15 cellular contexts compared by ENCODE assay signal in genomic region chr16:57238682-57239081, GRCh38. TPM values are rescaled to one million over a fixed set of nuclear protein-coding genes. Genes with fewer than 3 reads are reported as not detected.
DNase-seq lines count a peak whose midpoint lies in the region; ATAC-seq, FAIRE-seq and TF ChIP-seq lines count a peak whose summit lies in the region.
"Had no signal": no experiment of that assay in that cellular context is flagged by ENCODE, and none has a peak within 500 bp of the region (broad histone marks: within the 10 kb centered on the region; RNA-seq: fewer than 3 reads in every experiment).

No MANE protein-coding gene starts in this region.

- peaks cover 5 to 12% (median 8%) of the 10 kb centered on the region in 4 donors for H3K4me1 ChIP-seq in liver (ENCODE audit: control insufficient read depth in 4 of 4, insufficient read depth in 4 of 4, low read length in 3 of 4)
- H3K4me1 ChIP-seq in HepG2 (ENCODE audit: insufficient read depth, low read length), result peaks cover 7% of the 10 kb centered on the region

- H3K27ac Mint-ChIP-seq in activated CD4-positive, alpha-beta memory T cell treated with anti-CD3 and anti-CD28 coated beads for 36 hours, result peak overlapping the region; percentile 19
- no peak overlapping the region for H3K27ac Mint-ChIP-seq in activated CD4-positive, alpha-beta memory T cell treated with anti-CD3 and anti-CD28 coated beads, Interleukin-2, amount 10 ng/mL, durations not matched to agents 7 days and 5 days
- H3K27ac Mint-ChIP-seq in stimulated activated effector memory CD8-positive, alpha-beta T cell treated with anti-CD3 and anti-CD28 coated beads, Interleukin-12 subunit alpha, Interleukin-12 subunit beta, amount 100 ng/mL, for 72 hours, result peak overlapping the region; percentile 48
- H3K27ac Mint-ChIP-seq in type B pancreatic cell, result no peak overlapping the region
- H3K27ac Mint-ChIP-seq: CD4-positive, CD25-positive, alpha-beta regulatory T cell had no signal

- BruUV-seq in HepG2 (replicated peaks; lab: Mats Ljungman, UMichigan), result no TSS peak

- FAIRE-seq in HepG2 (lab: Jason Lieb, UNC), result no peak

- H3K9ac ChIP-seq in liver (ENCODE audit: low read depth in 1 of 2, low read length in 2 of 2), result no peak overlapping the region
- no peak overlapping the region for H3K9ac ChIP-seq in HepG2 (ENCODE audit: insufficient read depth, low read depth, low read length)
- H3K9ac ChIP-seq: BLaER1 had no signal

- peaks cover 14% of the 10 kb centered on the region for H3K4me1 Mint-ChIP-seq in activated CD4-positive, alpha-beta memory T cell treated with anti-CD3 and anti-CD28 coated beads for 36 hours (ENCODE audit: low read depth)
- peaks cover 14% of the 10 kb centered on the region for H3K4me1 Mint-ChIP-seq in activated CD4-positive, alpha-beta memory T cell treated with anti-CD3 and anti-CD28 coated beads, Interleukin-2, amount 10 ng/mL, durations not matched to agents 7 days and 5 days
- H3K4me1 Mint-ChIP-seq in stimulated activated effector memory CD8-positive, alpha-beta T cell treated with anti-CD3 and anti-CD28 coated beads, Interleukin-12 subunit alpha, Interleukin-12 subunit beta, amount 100 ng/mL, for 72 hours, result peaks cover 13% of the 10 kb centered on the region
- no peaks in the 10 kb centered on the region for H3K4me1 Mint-ChIP-seq in type B pancreatic cell (ENCODE audit: unreplicated experiment)

- TF ChIP-seq POLR2A in HepG2 (IDR thresholded peaks at IDR 0.05; ENCODE audit: insufficient read depth in 1 of 2, low read depth in 2 of 2, low read length in 2 of 2), result no peak

- no peaks in the 10 kb centered on the region for H3K27me3 ChIP-seq in liver (ENCODE audit: control insufficient read depth in 4 of 4, insufficient read depth in 4 of 4, low read length in 3 of 4)
- no peaks in the 10 kb centered on the region for H3K27me3 ChIP-seq in HepG2 (ENCODE audit: control insufficient read depth in 1 of 2, insufficient read depth in 2 of 2, low read length in 2 of 2)
- H3K27me3 ChIP-seq: BLaER1 had no signal

- TF ChIP-seq RAD21 in liver (IDR thresholded peaks at IDR 0.05) (peak in 1 of 2 donors; percentile 30), HepG2 (CRISPR knock-in tag; IDR thresholded peaks at IDR 0.05) (no peak)

- H3K36me3 Mint-ChIP-seq in activated CD4-positive, alpha-beta memory T cell treated with anti-CD3 and anti-CD28 coated beads for 36 hours, result peaks cover 32% of the 10 kb centered on the region
- peaks cover 46% of the 10 kb centered on the region for H3K36me3 Mint-ChIP-seq in activated CD4-positive, alpha-beta memory T cell treated with anti-CD3 and anti-CD28 coated beads, Interleukin-2, amount 10 ng/mL, durations not matched to agents 7 days and 5 days (ENCODE audit: low read depth)
- peaks cover 58% of the 10 kb centered on the region for H3K36me3 Mint-ChIP-seq in stimulated activated effector memory CD8-positive, alpha-beta T cell treated with anti-CD3 and anti-CD28 coated beads, Interleukin-12 subunit alpha, Interleukin-12 subunit beta, amount 100 ng/mL, for 72 hours
- H3K36me3 Mint-ChIP-seq in type B pancreatic cell, result peaks cover 30% of the 10 kb centered on the region

- no peaks in the 10 kb centered on the region for H4K20me1 ChIP-seq in HepG2 (ENCODE audit: insufficient read depth, low read length)
- H4K20me1 ChIP-seq: BLaER1 had no signal

- H3K4me3 ChIP-seq in liver (ENCODE audit: low read depth in 1 of 3, low read length in 3 of 3) (no peak overlapping the region), HepG2 (replicated peaks in 1 of 3; ENCODE audit: insufficient read depth in 1 of 3, low read depth in 2 of 3, low read length in 3 of 3) (no peak overlapping the region)
- H3K4me3 ChIP-seq: BLaER1 had no signal

- DNase-seq in activated CD4-positive, alpha-beta memory T cell treated with anti-CD3 and anti-CD28 coated beads for 36 hours, result no peak
- DNase-seq in activated CD4-positive, alpha-beta memory T cell treated with anti-CD3 and anti-CD28 coated beads, Interleukin-2, amount 10 ng/mL, durations not matched to agents 7 days and 5 days, result no peak
- DNase-seq in HepG2 (ENCODE audit: low spot score) (no peak), fibroblast of gingiva (ENCODE audit: low read depth) (peak; percentile 11), type B pancreatic cell (ENCODE audit: extremely low spot score, unreplicated experiment) (no peak), CD1c-positive myeloid dendritic cell (ENCODE audit: extremely low spot score) (no peak)
- no peak for DNase-seq in stimulated activated effector memory CD8-positive, alpha-beta T cell treated with anti-CD3 and anti-CD28 coated beads, Interleukin-12 subunit alpha, Interleukin-12 subunit beta, amount 100 ng/mL, for 72 hours (ENCODE audit: low spot score in 2 of 2)
- DNase-seq: 8988T; AML-193; CD4-positive, CD25-positive, alpha-beta regulatory T cell; DMS53; GF-D8 had no signal

- POLR2A ChIA-PET in activated CD4-positive, alpha-beta memory T cell treated with anti-CD3 and anti-CD28 coated beads for 36 hours (lab: Charles Lee), result no interaction called here
- POLR2A ChIA-PET in activated CD4-positive, alpha-beta memory T cell treated with anti-CD3 and anti-CD28 coated beads, Interleukin-2, amount 10 ng/mL, durations not matched to agents 7 days and 5 days (lab: Charles Lee), result no interaction called here
- POLR2A ChIA-PET in HepG2 (lab: Yijun Ruan, JAX), result no interaction called here

- intact Hi-C loops in activated CD4-positive, alpha-beta memory T cell treated with anti-CD3 and anti-CD28 coated beads for 36 hours (cut with micrococcal nuclease), result no loop called here
- intact Hi-C loops in HepG2 (cut with micrococcal nuclease; ENCODE audit: unreplicated experiment), result no loop called here

- no peak overlapping the region for H2AFZ ChIP-seq in HepG2 (ENCODE audit: low read length)

- no peak overlapping the region for H3K4me3 Mint-ChIP-seq in activated CD4-positive, alpha-beta memory T cell treated with anti-CD3 and anti-CD28 coated beads for 36 hours
- H3K4me3 Mint-ChIP-seq in activated CD4-positive, alpha-beta memory T cell treated with anti-CD3 and anti-CD28 coated beads, Interleukin-2, amount 10 ng/mL, durations not matched to agents 7 days and 5 days, result no peak overlapping the region
- H3K4me3 Mint-ChIP-seq in stimulated activated effector memory CD8-positive, alpha-beta T cell treated with anti-CD3 and anti-CD28 coated beads, Interleukin-12 subunit alpha, Interleukin-12 subunit beta, amount 100 ng/mL, for 72 hours, result no peak overlapping the region
- H3K4me3 Mint-ChIP-seq in type B pancreatic cell, result no peak overlapping the region
- H3K4me3 Mint-ChIP-seq: CD4-positive, CD25-positive, alpha-beta regulatory T cell had no signal

- H3K27me3 Mint-ChIP-seq in activated CD4-positive, alpha-beta memory T cell treated with anti-CD3 and anti-CD28 coated beads for 36 hours, result no peaks in the 10 kb centered on the region
- no peaks in the 10 kb centered on the region for H3K27me3 Mint-ChIP-seq in activated CD4-positive, alpha-beta memory T cell treated with anti-CD3 and anti-CD28 coated beads, Interleukin-2, amount 10 ng/mL, durations not matched to agents 7 days and 5 days
- H3K27me3 Mint-ChIP-seq in type B pancreatic cell, result no peaks in the 10 kb centered on the region

- peak overlapping the region; percentile 25 to 36 for H3K27ac ChIP-seq in liver (ENCODE audit: low read depth in 1 of 2, low read length in 2 of 2)
- H3K27ac ChIP-seq in HepG2 (ENCODE audit: extremely low read length, insufficient read depth, low read length), result no peak overlapping the region
- H3K27ac ChIP-seq: BLaER1 had no signal

- TF ChIP-seq CTCF in liver (IDR thresholded peaks at IDR 0.05; ENCODE audit: low read depth, low read length, missing input control), result no peak
- TF ChIP-seq CTCF in HepG2 (CRISPR knock-in tag; IDR thresholded peaks at IDR 0.05), result no peak
- TF ChIP-seq CTCF in type B pancreatic cell (conservative IDR thresholded peaks at IDR 0.05), result no peak

- H3K4me2 ChIP-seq in HepG2 (ENCODE audit: low read depth, low read length), result no peak overlapping the region
- H3K4me2 ChIP-seq: BLaER1 had no signal

- H3K9me3 Mint-ChIP-seq in activated CD4-positive, alpha-beta memory T cell treated with anti-CD3 and anti-CD28 coated beads for 36 hours, result no peaks in the 10 kb centered on the region
- no peaks in the 10 kb centered on the region for H3K9me3 Mint-ChIP-seq in activated CD4-positive, alpha-beta memory T cell treated with anti-CD3 and anti-CD28 coated beads, Interleukin-2, amount 10 ng/mL, durations not matched to agents 7 days and 5 days
- no peaks in the 10 kb centered on the region for H3K9me3 Mint-ChIP-seq in stimulated activated effector memory CD8-positive, alpha-beta T cell treated with anti-CD3 and anti-CD28 coated beads, Interleukin-12 subunit alpha, Interleukin-12 subunit beta, amount 100 ng/mL, for 72 hours
- no peaks in the 10 kb centered on the region for H3K9me3 Mint-ChIP-seq in type B pancreatic cell
- H3K9me3 Mint-ChIP-seq: CD4-positive, CD25-positive, alpha-beta regulatory T cell had no signal

- no peak for ATAC-seq in HepG2
- no peak for ATAC-seq in stimulated activated effector memory CD8-positive, alpha-beta T cell treated with anti-CD3 and anti-CD28 coated beads, Interleukin-12 subunit alpha, Interleukin-12 subunit beta, amount 100 ng/mL, for 72 hours
- ATAC-seq: HCT116 had no signal

- no peaks in the 10 kb centered on the region for H3K79me2 ChIP-seq in HepG2 (ENCODE audit: insufficient read depth, low read length)

- in situ Hi-C loops in HepG2 (cut with HindIII; ENCODE audit: extremely low pct_ligation_motif_present, low pct_unique_long_range_greater_than_20kb), result no loop called here

- CTCF ChIA-PET in activated CD4-positive, alpha-beta memory T cell treated with anti-CD3 and anti-CD28 coated beads for 36 hours (lab: Charles Lee), result no interaction called here
- CTCF ChIA-PET in activated CD4-positive, alpha-beta memory T cell treated with anti-CD3 and anti-CD28 coated beads, Interleukin-2, amount 10 ng/mL, durations not matched to agents 7 days and 5 days (lab: Charles Lee), result no interaction called here
- CTCF ChIA-PET in HepG2 (lab: Yijun Ruan, JAX; ENCODE audit: low intra/inter-chr PET ratio, low total read pairs), result no interaction called here

- no peak for TF ChIP-seq EP300 in HepG2 (IDR thresholded peaks at IDR 0.05; ENCODE audit: low read depth in 2 of 2, low read length in 2 of 2)
- TF ChIP-seq EP300 in HepG2 (CRISPR knock-in tag; IDR thresholded peaks at IDR 0.05; ENCODE audit: borderline replicate concordance), result no peak

- 28% methylated on average over 2 of the region's 2 CpGs for WGBS in liver
- WGBS in HepG2 (ENCODE audit: low lambda C conversion rate), result 96% methylated on average over 2 of the region's 2 CpGs

- H3K9me3 ChIP-seq in liver (ENCODE audit: control insufficient read depth in 4 of 4, low read length in 3 of 4) (no peaks in the 10 kb centered on the region), HepG2 (ENCODE audit: low read length) (no peaks in the 10 kb centered on the region)
- H3K9me3 ChIP-seq: BLaER1 had no signal

- H3K36me3 ChIP-seq in liver (ENCODE audit: control insufficient read depth in 4 of 4, insufficient read depth in 3 of 4, low read depth in 1 of 4, low read length in 3 of 4) (peaks cover 2 to 25% (median 20%) of the 10 kb centered on the region in 4 donors), HepG2 (replicated peaks in 1 of 2; ENCODE audit: control insufficient read depth in 1 of 2, insufficient read depth in 2 of 2, low read length in 2 of 2) (peaks cover 23 to 46% of the 10 kb centered on the region in 2 experiments)

RNA-seq across cellular contexts. Expression of gene ARL2BP, which starts 6.4 kb away (rescaled TPM):
- total RNA-seq in activated CD4-positive, alpha-beta memory T cell treated with anti-CD3 and anti-CD28 coated beads for 36 hours, result 10 to 100 TPM; 16.4 to 16.9 TPM
- total RNA-seq in activated CD4-positive, alpha-beta memory T cell treated with anti-CD3 and anti-CD28 coated beads, Interleukin-2, amount 10 ng/mL, durations not matched to agents 7 days and 5 days, result 10 to 100 TPM; 32.8 to 32.9 TPM
- 10 to 100 TPM; 19.9 to 33.6 TPM for total RNA-seq in liver
- 10 to 100 TPM; 13.4 to 18.4 TPM for polyA plus RNA-seq in liver
- 67.6 and 97.1 TPM in 2 replicates for total RNA-seq in HepG2 (2016; rRNA removed; fragmentation: Illumina TruSeq; extraction: Trizol)
- total RNA-seq in HepG2 (2016; cell fraction: cytosol; rRNA removed; fragmentation: Illumina TruSeq; extraction: Trizol; ENCODE audit: low read depth), result 43.5 and 44.1 TPM in 2 replicates
- total RNA-seq in HepG2 (2016; cell fraction: insoluble cytoplasmic fraction; rRNA removed; fragmentation: Illumina TruSeq; extraction: Trizol), result 66.0 and 92.7 TPM in 2 replicates
- total RNA-seq in HepG2 (2016; cell fraction: membrane; rRNA removed; fragmentation: Illumina TruSeq; extraction: Trizol), result 109 and 111 TPM in 2 replicates
- 24.1 and 29.7 TPM in 2 replicates for total RNA-seq in HepG2 (2016; cell fraction: nucleus; rRNA removed; fragmentation: Illumina TruSeq; extraction: Trizol)
- polyA plus RNA-seq in HepG2 (2011; rRNA removed), result 50.8 and 64.3 TPM in 2 replicates
- polyA plus RNA-seq in HepG2 (2011; cell fraction: cytosol; rRNA removed), result 39.2 and 54.5 TPM in 2 replicates
- polyA plus RNA-seq in HepG2 (2011; cell fraction: nucleus; rRNA removed), result 13.9 and 16.0 TPM in 2 replicates
- 30.2 and 34.8 TPM in 2 replicates for polyA plus RNA-seq in HepG2 (2012)
- 58.2 and 66.9 TPM in 2 replicates for polyA plus RNA-seq in HepG2 (2016; cell fraction: cytosol; fragmentation: Illumina TruSeq; extraction: Trizol; ENCODE audit: low read depth)
- polyA plus RNA-seq in HepG2 (2016; cell fraction: insoluble cytoplasmic fraction; fragmentation: Illumina TruSeq; extraction: Trizol; ENCODE audit: low read depth), result 110 and 111 TPM in 2 replicates
- polyA plus RNA-seq in HepG2 (2016; cell fraction: membrane; fragmentation: Illumina TruSeq; extraction: Trizol; ENCODE audit: low read depth), result 110 and 116 TPM in 2 replicates
- polyA plus RNA-seq in HepG2 (2016; cell fraction: nucleus; fragmentation: Illumina TruSeq; extraction: Trizol; ENCODE audit: insufficient read depth, low read depth), result 41.6 and 42.0 TPM in 2 replicates
- 31.4 and 38.5 TPM in 2 replicates for polyA minus RNA-seq in HepG2 (2011; rRNA and poly(A)+ RNA removed; ENCODE audit: low replicate concordance)
- 29.3 and 33.2 TPM in 2 replicates for polyA minus RNA-seq in HepG2 (2011; cell fraction: cytosol; rRNA and poly(A)+ RNA removed)
- polyA minus RNA-seq in HepG2 (2011; cell fraction: nucleus; rRNA and poly(A)+ RNA removed), result 14.2 and 21.6 TPM in 2 replicates
- 37.7 and 49.4 TPM in 2 replicates for total RNA-seq in type B pancreatic cell (ENCODE audit: low replicate concordance)

RNA-seq across cellular contexts. Expression of gene PLLP, which starts 45.8 kb away (rescaled TPM):
- total RNA-seq in activated CD4-positive, alpha-beta memory T cell treated with anti-CD3 and anti-CD28 coated beads for 36 hours, result not detected
- under 1 TPM in 1 of 2 experiments, not detected in 1; 0.18 TPM for total RNA-seq in activated CD4-positive, alpha-beta memory T cell treated with anti-CD3 and anti-CD28 coated beads, Interleukin-2, amount 10 ng/mL, durations not matched to agents 7 days and 5 days
- 1 to 10 TPM; 1.4 to 2.7 TPM for total RNA-seq in liver
- 1 to 10 TPM; 2.6 to 5.2 TPM for polyA plus RNA-seq in liver
- total RNA-seq in HepG2 (2016; rRNA removed; fragmentation: Illumina TruSeq; extraction: Trizol), result 39.5 and 60.6 TPM in 2 replicates
- total RNA-seq in HepG2 (2016; cell fraction: cytosol; rRNA removed; fragmentation: Illumina TruSeq; extraction: Trizol; ENCODE audit: low read depth), result 31.6 and 42.4 TPM in 2 replicates
- total RNA-seq in HepG2 (2016; cell fraction: insoluble cytoplasmic fraction; rRNA removed; fragmentation: Illumina TruSeq; extraction: Trizol), result 36.8 and 62.7 TPM in 2 replicates
- 53.7 and 65.8 TPM in 2 replicates for total RNA-seq in HepG2 (2016; cell fraction: membrane; rRNA removed; fragmentation: Illumina TruSeq; extraction: Trizol)
- total RNA-seq in HepG2 (2016; cell fraction: nucleus; rRNA removed; fragmentation: Illumina TruSeq; extraction: Trizol), result 44.1 and 48.9 TPM in 2 replicates
- 127 and 160 TPM in 2 replicates for polyA plus RNA-seq in HepG2 (2011; rRNA removed)
- 145 and 183 TPM in 2 replicates for polyA plus RNA-seq in HepG2 (2011; cell fraction: cytosol; rRNA removed)
- 77.5 and 88.9 TPM in 2 replicates for polyA plus RNA-seq in HepG2 (2011; cell fraction: nucleus; rRNA removed)
- 40.5 and 51.4 TPM in 2 replicates for polyA plus RNA-seq in HepG2 (2012)
- polyA plus RNA-seq in HepG2 (2016; cell fraction: cytosol; fragmentation: Illumina TruSeq; extraction: Trizol; ENCODE audit: low read depth), result 35.9 and 51.7 TPM in 2 replicates
- polyA plus RNA-seq in HepG2 (2016; cell fraction: insoluble cytoplasmic fraction; fragmentation: Illumina TruSeq; extraction: Trizol; ENCODE audit: low read depth), result 47.5 and 48.8 TPM in 2 replicates
- 56.6 and 67.1 TPM in 2 replicates for polyA plus RNA-seq in HepG2 (2016; cell fraction: membrane; fragmentation: Illumina TruSeq; extraction: Trizol; ENCODE audit: low read depth)
- polyA plus RNA-seq in HepG2 (2016; cell fraction: nucleus; fragmentation: Illumina TruSeq; extraction: Trizol; ENCODE audit: insufficient read depth, low read depth), result 83.7 and 88.2 TPM in 2 replicates
- 159 and 370 TPM in 2 replicates for polyA minus RNA-seq in HepG2 (2011; rRNA and poly(A)+ RNA removed; ENCODE audit: low replicate concordance)
- polyA minus RNA-seq in HepG2 (2011; cell fraction: cytosol; rRNA and poly(A)+ RNA removed), result 54.5 and 69.4 TPM in 2 replicates
- polyA minus RNA-seq in HepG2 (2011; cell fraction: nucleus; rRNA and poly(A)+ RNA removed), result 23.7 and 30.3 TPM in 2 replicates
- 4.9 and 5.1 TPM in 2 replicates for total RNA-seq in type B pancreatic cell (ENCODE audit: low replicate concordance)
- total RNA-seq: CD4-positive, CD25-positive, alpha-beta regulatory T cell had no signal

RNA-seq across cellular contexts. Expression of gene RSPRY1, which starts 52.6 kb away (rescaled TPM):
- 10 to 100 TPM; 31.5 to 33.3 TPM for total RNA-seq in activated CD4-positive, alpha-beta memory T cell treated with anti-CD3 and anti-CD28 coated beads for 36 hours
- total RNA-seq in activated CD4-positive, alpha-beta memory T cell treated with anti-CD3 and anti-CD28 coated beads, Interleukin-2, amount 10 ng/mL, durations not matched to agents 7 days and 5 days, result 10 to 100 TPM; 34.1 to 39.3 TPM
- total RNA-seq in liver (10 to 100 TPM; 21.5 to 27.6 TPM), HepG2 (2016; rRNA removed; fragmentation: Illumina TruSeq; extraction: Trizol) (51.7 and 53.4 TPM in 2 replicates), type B pancreatic cell (ENCODE audit: low replicate concordance) (36.3 and 49.9 TPM in 2 replicates)
- polyA plus RNA-seq in liver (10 to 100 TPM; 10.9 to 18.9 TPM), HepG2 (2011; rRNA removed) (47.9 and 61.0 TPM in 2 replicates)
- 19.0 and 20.1 TPM in 2 replicates for total RNA-seq in HepG2 (2016; cell fraction: cytosol; rRNA removed; fragmentation: Illumina TruSeq; extraction: Trizol; ENCODE audit: low read depth)
- 53.8 and 54.3 TPM in 2 replicates for total RNA-seq in HepG2 (2016; cell fraction: insoluble cytoplasmic fraction; rRNA removed; fragmentation: Illumina TruSeq; extraction: Trizol)
- total RNA-seq in HepG2 (2016; cell fraction: membrane; rRNA removed; fragmentation: Illumina TruSeq; extraction: Trizol), result 36.2 and 36.7 TPM in 2 replicates
- 57.5 and 60.4 TPM in 2 replicates for total RNA-seq in HepG2 (2016; cell fraction: nucleus; rRNA removed; fragmentation: Illumina TruSeq; extraction: Trizol)
- polyA plus RNA-seq in HepG2 (2011; cell fraction: cytosol; rRNA removed), result 26.9 and 41.0 TPM in 2 replicates
- polyA plus RNA-seq in HepG2 (2011; cell fraction: nucleus; rRNA removed), result 39.4 and 42.0 TPM in 2 replicates
- 27.1 and 34.3 TPM in 2 replicates for polyA plus RNA-seq in HepG2 (2012)
- 3.4 and 3.7 TPM in 2 replicates for polyA plus RNA-seq in HepG2 (2016; cell fraction: cytosol; fragmentation: Illumina TruSeq; extraction: Trizol; ENCODE audit: low read depth)
- 43.2 and 52.1 TPM in 2 replicates for polyA plus RNA-seq in HepG2 (2016; cell fraction: insoluble cytoplasmic fraction; fragmentation: Illumina TruSeq; extraction: Trizol; ENCODE audit: low read depth)
- polyA plus RNA-seq in HepG2 (2016; cell fraction: membrane; fragmentation: Illumina TruSeq; extraction: Trizol; ENCODE audit: low read depth), result 13.3 and 17.1 TPM in 2 replicates
- 51.5 and 57.9 TPM in 2 replicates for polyA plus RNA-seq in HepG2 (2016; cell fraction: nucleus; fragmentation: Illumina TruSeq; extraction: Trizol; ENCODE audit: insufficient read depth, low read depth)
- 45.2 and 96.4 TPM in 2 replicates for polyA minus RNA-seq in HepG2 (2011; rRNA and poly(A)+ RNA removed; ENCODE audit: low replicate concordance)
- polyA minus RNA-seq in HepG2 (2011; cell fraction: cytosol; rRNA and poly(A)+ RNA removed), result 68.9 and 72.7 TPM in 2 replicates
- 128 and 149 TPM in 2 replicates for polyA minus RNA-seq in HepG2 (2011; cell fraction: nucleus; rRNA and poly(A)+ RNA removed)

RNA-seq across cellular contexts. Expression of gene PSME3IP1, which starts 52.8 kb away (rescaled TPM):
- total RNA-seq in activated CD4-positive, alpha-beta memory T cell treated with anti-CD3 and anti-CD28 coated beads for 36 hours, result 100 to 1,000 TPM; 101 to 102 TPM
- 100 to 1,000 TPM; 112 to 115 TPM for total RNA-seq in activated CD4-positive, alpha-beta memory T cell treated with anti-CD3 and anti-CD28 coated beads, Interleukin-2, amount 10 ng/mL, durations not matched to agents 7 days and 5 days
- total RNA-seq in liver, result 10 to 100 TPM; 26.5 to 34.7 TPM
- polyA plus RNA-seq in liver, result 10 to 100 TPM; 25.0 to 25.1 TPM
- 99.8 and 104 TPM in 2 replicates for total RNA-seq in HepG2 (2016; rRNA removed; fragmentation: Illumina TruSeq; extraction: Trizol)
- 81.0 and 93.2 TPM in 2 replicates for total RNA-seq in HepG2 (2016; cell fraction: cytosol; rRNA removed; fragmentation: Illumina TruSeq; extraction: Trizol; ENCODE audit: low read depth)
- 98.8 and 104 TPM in 2 replicates for total RNA-seq in HepG2 (2016; cell fraction: insoluble cytoplasmic fraction; rRNA removed; fragmentation: Illumina TruSeq; extraction: Trizol)
- total RNA-seq in HepG2 (2016; cell fraction: membrane; rRNA removed; fragmentation: Illumina TruSeq; extraction: Trizol), result 49.2 and 54.2 TPM in 2 replicates
- total RNA-seq in HepG2 (2016; cell fraction: nucleus; rRNA removed; fragmentation: Illumina TruSeq; extraction: Trizol), result 61.4 and 77.1 TPM in 2 replicates
- 90.8 and 99.8 TPM in 2 replicates for polyA plus RNA-seq in HepG2 (2011; rRNA removed)
- polyA plus RNA-seq in HepG2 (2011; cell fraction: cytosol; rRNA removed), result 45.8 and 51.2 TPM in 2 replicates
- 207 and 252 TPM in 2 replicates for polyA plus RNA-seq in HepG2 (2011; cell fraction: nucleus; rRNA removed)
- polyA plus RNA-seq in HepG2 (2012), result 46.9 and 63.7 TPM in 2 replicates
- 14.9 and 16.8 TPM in 2 replicates for polyA plus RNA-seq in HepG2 (2016; cell fraction: cytosol; fragmentation: Illumina TruSeq; extraction: Trizol; ENCODE audit: low read depth)
- polyA plus RNA-seq in HepG2 (2016; cell fraction: insoluble cytoplasmic fraction; fragmentation: Illumina TruSeq; extraction: Trizol; ENCODE audit: low read depth), result 128 and 134 TPM in 2 replicates
- 28.8 and 29.0 TPM in 2 replicates for polyA plus RNA-seq in HepG2 (2016; cell fraction: membrane; fragmentation: Illumina TruSeq; extraction: Trizol; ENCODE audit: low read depth)
- 203 and 213 TPM in 2 replicates for polyA plus RNA-seq in HepG2 (2016; cell fraction: nucleus; fragmentation: Illumina TruSeq; extraction: Trizol; ENCODE audit: insufficient read depth, low read depth)
- polyA minus RNA-seq in HepG2 (2011; rRNA and poly(A)+ RNA removed; ENCODE audit: low replicate concordance), result 61.9 and 154 TPM in 2 replicates
- 17.3 and 23.9 TPM in 2 replicates for polyA minus RNA-seq in HepG2 (2011; cell fraction: cytosol; rRNA and poly(A)+ RNA removed)
- polyA minus RNA-seq in HepG2 (2011; cell fraction: nucleus; rRNA and poly(A)+ RNA removed), result 71.4 and 71.5 TPM in 2 replicates
- total RNA-seq in type B pancreatic cell (ENCODE audit: low replicate concordance), result 90.1 and 94.4 TPM in 2 replicates

Comparison
In these comparisons a context has a peak if more than half of its experiments do, and no peak if none do; other contexts are left out.
1. H3K27ac Mint-ChIP-seq: peak in activated CD4-positive, alpha-beta memory T cell treated with anti-CD3 and anti-CD28 coated beads for 36 hours (single experiment) and stimulated activated effector memory CD8-positive, alpha-beta T cell treated with anti-CD3 and anti-CD28 coated beads, Interleukin-12 subunit alpha, Interleukin-12 subunit beta, amount 100 ng/mL, for 72 hours (single experiment); none in activated CD4-positive, alpha-beta memory T cell treated with anti-CD3 and anti-CD28 coated beads, Interleukin-2, amount 10 ng/mL, durations not matched to agents 7 days and 5 days (single experiment) and type B pancreatic cell (single experiment).